In genomic region chr4:174198396-174199179, GRCh38 we compare ENCODE assay signal across 14 cellular contexts.
DNase-seq lines count a peak whose midpoint lies in the region; ATAC-seq and TF ChIP-seq lines count a peak whose summit lies in the region.
"Had no signal": no experiment of that assay in that cellular context is flagged by ENCODE, and none has a peak within 500 bp of the region (broad histone marks: within the 10 kb centered on the region; RNA-seq: fewer than 3 reads in every experiment).

No MANE protein-coding gene starts in this region.

- no peak overlapping the region for H3K4me3 ChIP-seq in cardiac fibroblast (replicated peaks in 1 of 2; ENCODE audit: low read depth in 2 of 2, low read length in 2 of 2)
- H3K4me3 ChIP-seq: SJSA1 had no signal

- H3K27ac Mint-ChIP-seq in T-cell: no peak overlapping the region
- no peak overlapping the region for H3K27ac Mint-ChIP-seq in activated naive CD4-positive, alpha-beta T cell treated with anti-CD3 and anti-CD28 coated beads, Interleukin-2, amount 50 U/mL, for 72 hours
- H3K27ac Mint-ChIP-seq: activated naive CD4-positive, alpha-beta T cell treated with anti-CD3 and anti-CD28 coated beads, Interleukin-2, amount 50 U/mL, for 24 hours had no signal

- no peaks in the 10 kb centered on the region for H3K36me3 Mint-ChIP-seq in T-cell
- no peaks in the 10 kb centered on the region for H3K36me3 Mint-ChIP-seq in activated naive CD4-positive, alpha-beta T cell treated with anti-CD3 and anti-CD28 coated beads, Interleukin-2, amount 50 U/mL, for 72 hours
- H3K36me3 Mint-ChIP-seq: activated naive CD4-positive, alpha-beta T cell treated with anti-CD3 and anti-CD28 coated beads, Interleukin-2, amount 50 U/mL, for 24 hours had no signal

- DNase-seq in EL (peak; percentile 78), OCI-M1 (lab: John Stamatoyannopoulos, UW) (peak; percentile 72), cardiac fibroblast (ENCODE audit: low read depth in 2 of 2) (peak; percentile 89 to 96), non-pigmented ciliary epithelial cell (ENCODE audit: low read depth) (peak; percentile 42), T-cell (no peak), HuH-7.5 (ENCODE audit: low spot score) (no peak), Ammon's horn (ENCODE audit: low spot score) (no peak)
- DNase-seq in activated naive CD4-positive, alpha-beta T cell treated with anti-CD3 and anti-CD28 coated beads, Interleukin-2, amount 50 U/mL, for 72 hours (ENCODE audit: low spot score in 2 of 2): no peak
- DNase-seq: activated CD4-positive, alpha-beta T cell treated with anti-CD3 and anti-CD28 coated beads, Interleukin-2, amount 50 U/mL, for 48 hours; erythroblast; NCI-H1930; stimulated activated CD4-positive, alpha-beta T cell treated with anti-CD3 and anti-CD28 coated beads, Interleukin-4, amount 100 ng/mL, for 4 hours had no signal

- ATAC-seq in T-cell (replicated peaks in 1 of 4): no peak
- ATAC-seq in activated naive CD4-positive, alpha-beta T cell treated with anti-CD3 and anti-CD28 coated beads, Interleukin-2, amount 50 U/mL, for 72 hours: no peak

- CTCF ChIA-PET in T-cell (lab: Charles Lee): interaction anchor here in 1 of 2 donors (0.8 to 1.2 kb wide), 2 partner anchors 20 to 24 kb away, joined by 3 read pairs; no protein-coding TSS in a partner anchor

- no peaks in the 10 kb centered on the region for H3K9me3 Mint-ChIP-seq in T-cell
- no peaks in the 10 kb centered on the region for H3K9me3 Mint-ChIP-seq in activated naive CD4-positive, alpha-beta T cell treated with anti-CD3 and anti-CD28 coated beads, Interleukin-2, amount 50 U/mL, for 72 hours
- H3K9me3 Mint-ChIP-seq: activated naive CD4-positive, alpha-beta T cell treated with anti-CD3 and anti-CD28 coated beads, Interleukin-2, amount 50 U/mL, for 24 hours had no signal

- no peak for TF ChIP-seq CTCF in cardiac fibroblast (IDR thresholded peaks at IDR 0.05; ENCODE audit: low read depth, low read length)

- H3K27me3 Mint-ChIP-seq in T-cell: peaks cover 29 to 39% of the 10 kb centered on the region in 2 donors

- POLR2A ChIA-PET in T-cell (lab: Charles Lee): no interaction called here

- H3K4me1 Mint-ChIP-seq in T-cell: no peaks in the 10 kb centered on the region
- H3K4me1 Mint-ChIP-seq: activated naive CD4-positive, alpha-beta T cell treated with anti-CD3 and anti-CD28 coated beads, Interleukin-2, amount 50 U/mL, for 24 hours had no signal

- H3K4me3 Mint-ChIP-seq in T-cell: no peak overlapping the region
- H3K4me3 Mint-ChIP-seq: activated naive CD4-positive, alpha-beta T cell treated with anti-CD3 and anti-CD28 coated beads, Interleukin-2, amount 50 U/mL, for 24 hours had no signal

Comparison
In these comparisons a context has a peak if more than half of its experiments do, and no peak if none do; other contexts are left out.
1. DNase-seq: peak in EL (single experiment), OCI-M1 (single experiment), cardiac fibroblast (2 of 2) and non-pigmented ciliary epithelial cell (single experiment); none in T-cell (0 of 34), activated naive CD4-positive, alpha-beta T cell treated with anti-CD3 and anti-CD28 coated beads, Interleukin-2, amount 50 U/mL, for 72 hours (0 of 2), HuH-7.5 (single experiment) and Ammon's horn (single experiment).